In genomic region chr13:65966991-65967451, GRCh38 we compare ENCODE assay signal across 8 cellular contexts.
DNase-seq lines count a peak whose midpoint lies in the region; ATAC-seq and TF ChIP-seq lines count a peak whose summit lies in the region.

No MANE protein-coding gene starts in this region.

- H3K4me1 Mint-ChIP-seq in naive thymus-derived CD8-positive, alpha-beta T cell: no peaks in the 10 kb centered on the region
- H3K4me1 Mint-ChIP-seq in natural killer cell: no peaks in the 10 kb centered on the region

- no peak overlapping the region for H3K27ac Mint-ChIP-seq in naive thymus-derived CD8-positive, alpha-beta T cell
- H3K27ac Mint-ChIP-seq in natural killer cell: no peak overlapping the region

- intact Hi-C loops in natural killer cell (cut with micrococcal nuclease): no loop called here

- no peak overlapping the region for H3K4me3 Mint-ChIP-seq in naive thymus-derived CD8-positive, alpha-beta T cell
- no peak overlapping the region for H3K4me3 Mint-ChIP-seq in natural killer cell

- no peaks in the 10 kb centered on the region for H3K27me3 Mint-ChIP-seq in naive thymus-derived CD8-positive, alpha-beta T cell
- H3K27me3 Mint-ChIP-seq in natural killer cell (ENCODE audit: low read depth in 2 of 2): peaks cover 0 to 5% of the 10 kb centered on the region in 2 donors

- H3K4me3 ChIP-seq in AG09309 (ENCODE audit: control insufficient read depth, low read depth, low read length) (no peak overlapping the region), foreskin fibroblast (ENCODE audit: low read depth in 1 of 2, low read length in 2 of 2) (no peak overlapping the region)

- peak; percentile 71 for ATAC-seq in HG02642 (IDR thresholded peaks at IDR 0.05; ENCODE audit: poor library complexity, unreplicated experiment)
- no peak for ATAC-seq in naive thymus-derived CD8-positive, alpha-beta T cell
- ATAC-seq in natural killer cell: no peak

- POLR2A ChIA-PET in naive thymus-derived CD8-positive, alpha-beta T cell (lab: Charles Lee): no interaction called here

- peak; percentile 44 for TF ChIP-seq CTCF in AG09309 (IDR thresholded peaks at IDR 0.05; ENCODE audit: control insufficient read depth, insufficient read depth, low read depth, low read length, missing control alignments)
- peak; percentile 31 for TF ChIP-seq CTCF in foreskin fibroblast (IDR thresholded peaks at IDR 0.05; ENCODE audit: low read depth, low read length)
- TF ChIP-seq CTCF in natural killer cell (IDR thresholded peaks at IDR 0.05): no peak

- DNase-seq in AG09309 (ENCODE audit: low read depth) (no peak), RKO (ENCODE audit: low spot score) (peak; percentile 51), foreskin fibroblast (peak in 1 of 2 donors; percentile 43), natural killer cell (no peak), NCI-H2196 (lab: John Stamatoyannopoulos, UW; ENCODE audit: unreplicated experiment) (no peak)
- no peak for DNase-seq in naive thymus-derived CD8-positive, alpha-beta T cell
- no peak for DNase-seq in activated naive CD4-positive, alpha-beta T cell treated with Interleukin-2 at 50 U/mL for 16 hours

- H3K36me3 Mint-ChIP-seq in naive thymus-derived CD8-positive, alpha-beta T cell: no peaks in the 10 kb centered on the region
- H3K36me3 Mint-ChIP-seq in natural killer cell: no peaks in the 10 kb centered on the region

- peaks cover 0 to 7% (median 3%) of the 10 kb centered on the region in 9 donors for H3K9me3 Mint-ChIP-seq in naive thymus-derived CD8-positive, alpha-beta T cell
- no peaks in the 10 kb centered on the region for H3K9me3 Mint-ChIP-seq in natural killer cell
